ENCODE assay signal across 8 cellular contexts in the genomic region with DNA sequence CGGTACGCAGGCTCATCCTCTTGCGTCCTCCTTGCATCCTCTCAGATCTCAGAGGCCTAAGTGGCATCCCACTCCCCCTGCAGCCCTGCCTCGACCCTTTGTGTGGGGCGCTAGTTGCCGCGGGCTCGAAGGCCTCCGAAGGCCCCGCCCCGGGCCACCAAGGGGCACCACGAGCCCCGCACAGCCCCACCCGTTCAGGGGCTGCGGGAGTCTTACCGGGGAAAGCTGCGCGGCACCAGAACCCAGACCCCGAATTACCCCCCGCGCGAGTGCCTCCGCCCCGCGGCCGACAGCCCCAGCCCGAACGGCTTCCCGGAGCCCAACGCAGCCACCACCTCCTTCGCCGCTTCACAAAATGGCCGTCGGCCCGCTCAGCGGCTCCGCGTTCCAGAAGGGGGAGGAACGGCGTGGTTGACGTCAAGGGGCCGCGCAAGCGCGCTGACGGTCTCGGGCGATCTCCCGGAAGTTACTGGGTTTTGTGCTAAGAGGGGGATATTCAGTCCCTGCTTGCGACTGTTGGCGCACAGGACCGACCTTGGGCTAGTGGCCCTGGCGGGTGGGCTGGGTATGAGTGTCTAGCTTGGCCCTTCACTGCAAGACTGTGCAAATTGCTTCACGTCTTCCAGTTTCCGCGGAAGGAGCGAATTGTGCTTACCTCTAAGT. TPM values are rescaled to one million over a fixed set of nuclear protein-coding genes. Genes with fewer than 3 reads are reported as not detected.
DNase-seq lines count a peak whose midpoint lies in the region; ATAC-seq and TF ChIP-seq lines count a peak whose summit lies in the region.

A gene (minus strand): TSS at position 357 of the 663 bp plus-strand sequence. CDS start 31,977 bp downstream, outside the sequence.
A gene with protein sequence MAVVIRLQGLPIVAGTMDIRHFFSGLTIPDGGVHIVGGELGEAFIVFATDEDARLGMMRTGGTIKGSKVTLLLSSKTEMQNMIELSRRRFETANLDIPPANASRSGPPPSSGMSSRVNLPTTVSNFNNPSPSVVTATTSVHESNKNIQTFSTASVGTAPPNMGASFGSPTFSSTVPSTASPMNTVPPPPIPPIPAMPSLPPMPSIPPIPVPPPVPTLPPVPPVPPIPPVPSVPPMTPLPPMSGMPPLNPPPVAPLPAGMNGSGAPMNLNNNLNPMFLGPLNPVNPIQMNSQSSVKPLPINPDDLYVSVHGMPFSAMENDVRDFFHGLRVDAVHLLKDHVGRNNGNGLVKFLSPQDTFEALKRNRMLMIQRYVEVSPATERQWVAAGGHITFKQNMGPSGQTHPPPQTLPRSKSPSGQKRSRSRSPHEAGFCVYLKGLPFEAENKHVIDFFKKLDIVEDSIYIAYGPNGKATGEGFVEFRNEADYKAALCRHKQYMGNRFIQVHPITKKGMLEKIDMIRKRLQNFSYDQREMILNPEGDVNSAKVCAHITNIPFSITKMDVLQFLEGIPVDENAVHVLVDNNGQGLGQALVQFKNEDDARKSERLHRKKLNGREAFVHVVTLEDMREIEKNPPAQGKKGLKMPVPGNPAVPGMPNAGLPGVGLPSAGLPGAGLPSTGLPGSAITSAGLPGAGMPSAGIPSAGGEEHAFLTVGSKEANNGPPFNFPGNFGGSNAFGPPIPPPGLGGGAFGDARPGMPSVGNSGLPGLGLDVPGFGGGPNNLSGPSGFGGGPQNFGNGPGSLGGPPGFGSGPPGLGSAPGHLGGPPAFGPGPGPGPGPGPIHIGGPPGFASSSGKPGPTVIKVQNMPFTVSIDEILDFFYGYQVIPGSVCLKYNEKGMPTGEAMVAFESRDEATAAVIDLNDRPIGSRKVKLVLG (minus strand): TSS at position 357 of the 663 bp plus-strand sequence. CDS start 9,578 bp downstream, outside the sequence.

- no peak for TF ChIP-seq CTCF in kidney epithelial cell (IDR thresholded peaks at IDR 0.05; ENCODE audit: insufficient read depth, low read length, poor library complexity, severe bottlenecking)

- H3K4me3 ChIP-seq in kidney epithelial cell (ENCODE audit: low read depth, low read length): peak within 1 kb of the TSS; percentile 89

- H3K36me3 ChIP-seq in kidney epithelial cell (ENCODE audit: control insufficient read depth, insufficient read depth, low read length): no peaks in the 10 kb centered on the region

- no peaks in the 10 kb centered on the region for H3K27me3 ChIP-seq in kidney epithelial cell (ENCODE audit: control insufficient read depth, insufficient read depth, low read length)

- peak; percentile 99 for DNase-seq in AG20443 (ENCODE audit: low spot score)
- peak; percentile 94 for DNase-seq in NCI-H510A treated with DMSO at 0.1 percent for 48 hours (lab: John Stamatoyannopoulos, UW)
- peak; percentile 85 to 87 for DNase-seq in activated CD4-positive, alpha-beta T cell treated with anti-CD3 and anti-CD28 coated beads for 24 hours (ENCODE audit: low read depth in 2 of 2)
- peak; percentile 97 for DNase-seq in cerebellum (ENCODE audit: low spot score)
- DNase-seq in kidney epithelial cell (ENCODE audit: low read depth): peak; percentile 59
- peak; percentile 94 for DNase-seq in stimulated activated CD4-positive, alpha-beta T cell treated with anti-CD3 and anti-CD28 coated beads, Interleukin-15, amount 100 ng/mL, for 24 hours

- TF ChIP-seq POLR2A in GM19099 (IDR thresholded peaks at IDR 0.05; ENCODE audit: extremely low read depth, insufficient read length, low read depth): peak; percentile 98

- peak; percentile 81 for ATAC-seq in HG03432 (IDR thresholded peaks at IDR 0.05; ENCODE audit: unreplicated experiment)

RNA-seq across cellular contexts. Expression of the first gene that starts in this region (rescaled TPM):
- total RNA-seq in cerebellum (56.9 TPM), kidney epithelial cell (109 and 158 TPM in 2 replicates)

RNA-seq across cellular contexts. Expression of the second gene that starts in this region (rescaled TPM):
- total RNA-seq in cerebellum (79.5 TPM), kidney epithelial cell (35.7 and 43.2 TPM in 2 replicates)

Comparison
In these comparisons a context has a peak if more than half of its experiments do, and no peak if none do; other contexts are left out.
1. Peak in every context shown above with its lines: DNase-seq, ATAC-seq and H3K4me3 ChIP-seq.